Comparison of ENCODE assay signal across 22 cellular contexts in genomic region chr14:68604361-68604730, GRCh38.
DNase-seq lines count a peak whose midpoint lies in the region; ATAC-seq, FAIRE-seq and TF ChIP-seq lines count a peak whose summit lies in the region.
"Had no signal": no experiment of that assay in that cellular context is flagged by ENCODE, and none has a peak within 500 bp of the region (broad histone marks: within the 10 kb centered on the region; RNA-seq: fewer than 3 reads in every experiment).

No MANE protein-coding gene starts in this region.

- H3K27ac ChIP-seq in SJCRH30 (peak overlapping the region; percentile 48), vagina (peak overlapping the region; percentile 3)
- H3K27ac ChIP-seq: C4-2B, HL-60 had no signal

- H3K4me3 ChIP-seq in SJCRH30 (no peak overlapping the region), vagina (no peak overlapping the region)
- H3K4me3 ChIP-seq: A549, K562 had no signal

- H3K9me3 ChIP-seq in SJCRH30 (replicated peaks) (no peaks in the 10 kb centered on the region; the same call in 1 of the 2 replicates), vagina (no peaks in the 10 kb centered on the region)

- H3K27me3 Mint-ChIP-seq in osteocyte (ENCODE audit: unreplicated experiment) = no peaks in the 10 kb centered on the region
- H3K27me3 Mint-ChIP-seq in activated CD4-positive, alpha-beta T cell treated with anti-CD3 and anti-CD28 coated beads for 36 hours = no peaks in the 10 kb centered on the region
- H3K27me3 Mint-ChIP-seq: CD4-positive, alpha-beta memory T cell had no signal

- H3K27ac Mint-ChIP-seq in osteocyte (ENCODE audit: unreplicated experiment) = peak overlapping the region; percentile 54
- H3K27ac Mint-ChIP-seq in activated CD4-positive, alpha-beta T cell treated with anti-CD3 and anti-CD28 coated beads for 36 hours = no peak overlapping the region
- H3K27ac Mint-ChIP-seq: CD4-positive, alpha-beta memory T cell; HFFc6 had no signal

- no peak for TF ChIP-seq CTCF in osteocyte (IDR thresholded peaks at IDR 0.05)
- no peak for TF ChIP-seq CTCF in vagina (IDR thresholded peaks at IDR 0.05)

- intact Hi-C loops in vagina (cut with DNase I) = no loop called here
- intact Hi-C loops in activated CD4-positive, alpha-beta T cell treated with anti-CD3 and anti-CD28 coated beads for 36 hours (cut with DNase I, micrococcal nuclease) = no loop called here

- CTCF ChIA-PET in activated CD4-positive, alpha-beta T cell treated with anti-CD3 and anti-CD28 coated beads for 36 hours (lab: Charles Lee) = interaction anchor here (0.7 kb wide), 1 partner anchor 1011 kb away, joined by 3 read pairs; no protein-coding TSS in a partner anchor

- H3K9me3 Mint-ChIP-seq in osteocyte (ENCODE audit: unreplicated experiment) = no peaks in the 10 kb centered on the region
- H3K9me3 Mint-ChIP-seq in activated CD4-positive, alpha-beta T cell treated with anti-CD3 and anti-CD28 coated beads for 36 hours (ENCODE audit: low read depth) = no peaks in the 10 kb centered on the region

- no peak overlapping the region for H3K4me3 Mint-ChIP-seq in osteocyte (ENCODE audit: unreplicated experiment)
- H3K4me3 Mint-ChIP-seq in activated CD4-positive, alpha-beta T cell treated with anti-CD3 and anti-CD28 coated beads for 36 hours = no peak overlapping the region
- H3K4me3 Mint-ChIP-seq: CD4-positive, alpha-beta memory T cell; HFFc6 had no signal

- DNase-seq in SJCRH30 (no peak), left lobe of liver (ENCODE audit: low spot score) (peak; percentile 44), osteocyte (ENCODE audit: extremely low spot score, unreplicated experiment) (no peak), vagina (ENCODE audit: extremely low spot score in 2 of 2) (no peak), AG08395 (ENCODE audit: low spot score) (no peak), GM12891 (ENCODE audit: insufficient read length, low spot score) (no peak), erythroblast (lab: John Stamatoyannopoulos, UW) (no peak)
- no peak for DNase-seq in activated CD4-positive, alpha-beta T cell treated with anti-CD3 and anti-CD28 coated beads for 36 hours
- DNase-seq: AML-193; CD4-positive, alpha-beta memory T cell; DMS79 treated with DMSO at 0.1 percent for 48 hours; EL; HCEC 1CT; HFFc6 had no signal

- H3K36me3 ChIP-seq in SJCRH30 = no peaks in the 10 kb centered on the region
- H3K36me3 ChIP-seq in vagina = no peaks in the 10 kb centered on the region

- FAIRE-seq in GM12891 (lab: Jason Lieb, UNC) = no peak
- FAIRE-seq: A549, G401.6, GM12892, GM19239, H1, K562 had no signal

- no peak for TF ChIP-seq POLR2A in vagina (IDR thresholded peaks at IDR 0.05)
- TF ChIP-seq POLR2A in GM12891 (IDR thresholded peaks at IDR 0.05; ENCODE audit: low read depth, low read length) = no peak
- TF ChIP-seq POLR2A in erythroblast (IDR thresholded peaks at IDR 0.05; ENCODE audit: low read length) = no peak

- ATAC-seq in left lobe of liver = no peak
- no peak for ATAC-seq in activated CD4-positive, alpha-beta T cell treated with anti-CD3 and anti-CD28 coated beads for 36 hours
- ATAC-seq: A549, K562 had no signal

- H3K4me1 Mint-ChIP-seq in osteocyte (ENCODE audit: unreplicated experiment) = peaks cover 45% of the 10 kb centered on the region
- peaks cover 15% of the 10 kb centered on the region for H3K4me1 Mint-ChIP-seq in activated CD4-positive, alpha-beta T cell treated with anti-CD3 and anti-CD28 coated beads for 36 hours
- H3K4me1 Mint-ChIP-seq: CD4-positive, alpha-beta memory T cell had no signal

- H3K27me3 ChIP-seq in SJCRH30 (no peaks in the 10 kb centered on the region), vagina (no peaks in the 10 kb centered on the region)

- H3K36me3 Mint-ChIP-seq in osteocyte (ENCODE audit: unreplicated experiment) = peaks cover 2% of the 10 kb centered on the region
- H3K36me3 Mint-ChIP-seq in activated CD4-positive, alpha-beta T cell treated with anti-CD3 and anti-CD28 coated beads for 36 hours (ENCODE audit: low read depth) = no peaks in the 10 kb centered on the region

- H3K4me1 ChIP-seq in SJCRH30 (peaks cover 55% of the 10 kb centered on the region), vagina (peaks cover 48% of the 10 kb centered on the region)

- POLR2A ChIA-PET in activated CD4-positive, alpha-beta T cell treated with anti-CD3 and anti-CD28 coated beads for 36 hours (lab: Charles Lee) = no interaction called here

TF ChIP-seq in GM12891, 5 proteins besides CTCF, POLR2A, EP300 and RAD21:
- TF ChIP-seq SPI1 (IDR thresholded peaks at IDR 0.05; ENCODE audit: low read depth, low read length) = no peak
- TF ChIP-seq TAF1 (IDR thresholded peaks at IDR 0.05; ENCODE audit: low read depth, low read length) = no peak
- no peak for TF ChIP-seq PAX5 (IDR thresholded peaks at IDR 0.05; ENCODE audit: insufficient read depth, low read length, severe bottlenecking)
- TF ChIP-seq POLR2AphosphoS5 (IDR thresholded peaks at IDR 0.05; ENCODE audit: low read depth, low read length) = no peak
- TF ChIP-seq POU2F2 (IDR thresholded peaks at IDR 0.05; ENCODE audit: low read depth, low read length) = no peak
